ENCODE assay signal across 9 cellular contexts in genomic region chrX:68753218-68753617, GRCh38.
"Had no signal": no experiment of that assay in that cellular context is flagged by ENCODE, and none has a peak within 500 bp of the region (broad histone marks: within the 10 kb centered on the region; RNA-seq: fewer than 3 reads in every experiment).

No MANE protein-coding gene starts in this region.

- H3K9me3 Mint-ChIP-seq: HFFc6 had no signal

- H3K36me3 Mint-ChIP-seq: IgD-negative memory B cell had no signal

- H3K4me3 Mint-ChIP-seq: HFFc6, IgD-negative memory B cell had no signal

- H3K9me3 ChIP-seq: HAP-1 had no signal

- H3K27ac ChIP-seq: GM23248, HL-60 had no signal

- ATAC-seq: HCT116, HepG2 had no signal

- DNase-seq: GM23248, GOT3, H7, HFFc6 had no signal

- H3K4me3 ChIP-seq: GM23248, HAP-1 had no signal

- H3K4me1 Mint-ChIP-seq: IgD-negative memory B cell had no signal

- H3K36me3 ChIP-seq: HAP-1 had no signal

- H3K4me1 ChIP-seq: HAP-1 had no signal

- H3K27ac Mint-ChIP-seq: HFFc6, IgD-negative memory B cell had no signal
